4 cellular contexts compared by ENCODE assay signal in genomic region chrX:129992181-129992580, GRCh38.
"Had no signal": no experiment of that assay in that cellular context is flagged by ENCODE, and none has a peak within 500 bp of the region (broad histone marks: within the 10 kb centered on the region; RNA-seq: fewer than 3 reads in every experiment).

No MANE protein-coding gene starts in this region.

- H3K27ac ChIP-seq: HL-60 had no signal

- DNase-seq: IMR-90, KBM-7 had no signal

- H3K4me3 ChIP-seq: K562 had no signal
